8 cellular contexts compared by ENCODE assay signal in the genomic region with DNA sequence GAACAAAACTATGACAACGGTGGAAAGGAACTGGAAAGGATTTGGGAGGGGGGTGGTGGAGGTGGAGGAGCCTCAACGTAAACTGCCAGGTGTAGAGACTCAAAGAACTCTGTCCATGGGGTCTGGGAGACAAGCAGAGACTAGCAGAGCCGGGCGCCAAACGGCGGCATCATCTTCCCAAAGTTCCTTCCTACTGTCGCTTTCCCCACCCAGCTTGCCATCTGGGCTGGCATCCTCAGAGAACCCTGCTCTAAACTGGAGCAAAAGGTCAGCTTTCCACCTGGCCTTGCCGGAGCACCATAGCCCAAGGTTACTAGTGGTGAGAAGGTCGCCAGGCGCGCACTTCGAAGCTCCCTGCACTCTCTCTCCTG. TPM values are rescaled to one million over a fixed set of nuclear protein-coding genes. Genes with fewer than 3 reads are reported as not detected.
A peak's percentile ranks its signal among the peaks of the same experiment; 100 is the strongest.
DNase-seq lines count a peak whose midpoint lies in the region; ATAC-seq and TF ChIP-seq lines count a peak whose summit lies in the region.

No MANE protein-coding gene starts in this region.

- POLR2A ChIA-PET in activated CD8-positive, alpha-beta T cell treated with anti-CD3 and anti-CD28 coated beads for 36 hours (lab: Charles Lee), result interaction anchor here (0.7 to 3.8 kb wide), 9 partner anchors 8 to 158 kb away, joined by 3 to 19 read pairs (median 4); no protein-coding TSS in a partner anchor

- peak overlapping the region; percentile 87 for H3K4me3 Mint-ChIP-seq in activated CD8-positive, alpha-beta T cell treated with anti-CD3 and anti-CD28 coated beads for 36 hours

- H3K27me3 Mint-ChIP-seq in activated CD8-positive, alpha-beta T cell treated with anti-CD3 and anti-CD28 coated beads for 36 hours, result no peaks in the 10 kb centered on the region

- peak overlapping the region; percentile 89 for H3K27ac ChIP-seq in iPS-20b (ENCODE audit: low read length)
- H3K27ac ChIP-seq in stomach smooth muscle (ENCODE audit: low read length), result peak overlapping the region; percentile 100

- no peak for TF ChIP-seq CTCF in activated CD8-positive, alpha-beta T cell treated with anti-CD3 and anti-CD28 coated beads for 36 hours (IDR thresholded peaks at IDR 0.05)

- H3K4me3 ChIP-seq in iPS-20b (ENCODE audit: low read length) (peak overlapping the region; percentile 72; the same call in 1 of the 2 replicates), stomach smooth muscle (ENCODE audit: low read length in 2 of 2) (peak overlapping the region; percentile 56 to 72)

- peak overlapping the region; percentile 98 for H3K27ac Mint-ChIP-seq in activated CD8-positive, alpha-beta T cell treated with anti-CD3 and anti-CD28 coated beads for 36 hours

- H3K27me3 ChIP-seq in iPS-20b (ENCODE audit: insufficient read depth, low read length), result peaks cover 13% of the 10 kb centered on the region; the same call in 1 of the 2 replicates
- H3K27me3 ChIP-seq in stomach smooth muscle (ENCODE audit: control insufficient read depth in 1 of 2, insufficient read depth in 2 of 2, low read length in 2 of 2), result no peaks in the 10 kb centered on the region

- DNase-seq in NCI-H524 (lab: John Stamatoyannopoulos, UW) (peak; percentile 86 to 92), NCI-H524 treated with DMSO at 0.1 percent for 48 hours (lab: John Stamatoyannopoulos, UW) (no peak), superior temporal gyrus (ENCODE audit: extremely low spot score) (no peak), NCI-H446 treated with DMSO at 0.1 percent for 48 hours (lab: John Stamatoyannopoulos, UW) (no peak)
- no peak for DNase-seq in activated CD8-positive, alpha-beta T cell treated with anti-CD3 and anti-CD28 coated beads for 36 hours

- CTCF ChIA-PET in activated CD8-positive, alpha-beta T cell treated with anti-CD3 and anti-CD28 coated beads for 36 hours (lab: Charles Lee), result interaction anchor here (0.7 to 1.5 kb wide), 7 partner anchors 8 to 119 kb away, joined by 3 to 5 read pairs (median 3); no protein-coding TSS in a partner anchor

- H3K9ac ChIP-seq in iPS-20b (ENCODE audit: low read depth, low read length), result peak overlapping the region; percentile 86; the same call in 1 of the 2 replicates
- peak overlapping the region; percentile 96 to 99 for H3K9ac ChIP-seq in stomach smooth muscle (ENCODE audit: low read length in 2 of 2)

- no peaks in the 10 kb centered on the region for H3K9me3 Mint-ChIP-seq in activated CD8-positive, alpha-beta T cell treated with anti-CD3 and anti-CD28 coated beads for 36 hours

- intact Hi-C loops in activated CD8-positive, alpha-beta T cell treated with anti-CD3 and anti-CD28 coated beads for 36 hours (cut with micrococcal nuclease), result loop anchor here (2.0 kb wide), 1 partner anchor 72 kb away; no protein-coding TSS in a partner anchor

- peaks cover 5% of the 10 kb centered on the region for H3K36me3 Mint-ChIP-seq in activated CD8-positive, alpha-beta T cell treated with anti-CD3 and anti-CD28 coated beads for 36 hours (ENCODE audit: low read depth)

- no peaks in the 10 kb centered on the region for H3K9me3 ChIP-seq in iPS-20b (ENCODE audit: insufficient read depth, low read depth, low read length)
- H3K9me3 ChIP-seq in stomach smooth muscle (ENCODE audit: control insufficient read depth in 2 of 2, low read length in 2 of 2), result no peaks in the 10 kb centered on the region

- H3K36me3 ChIP-seq in iPS-20b (ENCODE audit: insufficient read depth, low read depth, low read length) (no peaks in the 10 kb centered on the region), stomach smooth muscle (ENCODE audit: control insufficient read depth in 2 of 2, insufficient read depth in 2 of 2, low read length in 2 of 2) (no peaks in the 10 kb centered on the region)

- ATAC-seq in activated CD8-positive, alpha-beta T cell treated with anti-CD3 and anti-CD28 coated beads for 36 hours, result no peak
- ATAC-seq in HG02870 (IDR thresholded peaks at IDR 0.05; ENCODE audit: unreplicated experiment), result no peak

- H3K4me1 ChIP-seq in iPS-20b (ENCODE audit: insufficient read depth, low read length) (peaks cover 43% of the 10 kb centered on the region), stomach smooth muscle (ENCODE audit: control insufficient read depth, insufficient read depth, low read length) (peaks cover 51% of the 10 kb centered on the region)

- peaks cover 58% of the 10 kb centered on the region for H3K4me1 Mint-ChIP-seq in activated CD8-positive, alpha-beta T cell treated with anti-CD3 and anti-CD28 coated beads for 36 hours (ENCODE audit: low read depth)

RNA-seq across cellular contexts. Expression of a gene that starts 4.0 kb away (rescaled TPM):
- total RNA-seq in activated CD8-positive, alpha-beta T cell treated with anti-CD3 and anti-CD28 coated beads for 36 hours, result 10 to 100 TPM; 36.2 to 37.7 TPM

Comparison
In these comparisons a context has a peak if more than half of its experiments do, and no peak if none do; other contexts are left out.
1. DNase-seq: peak in NCI-H524 (2 of 2); none in NCI-H524 treated with DMSO at 0.1 percent for 48 hours (single experiment), activated CD8-positive, alpha-beta T cell treated with anti-CD3 and anti-CD28 coated beads for 36 hours (single experiment), superior temporal gyrus (single experiment) and NCI-H446 treated with DMSO at 0.1 percent for 48 hours (single experiment).